ENCODE assay signal across 8 cellular contexts in the genomic region with DNA sequence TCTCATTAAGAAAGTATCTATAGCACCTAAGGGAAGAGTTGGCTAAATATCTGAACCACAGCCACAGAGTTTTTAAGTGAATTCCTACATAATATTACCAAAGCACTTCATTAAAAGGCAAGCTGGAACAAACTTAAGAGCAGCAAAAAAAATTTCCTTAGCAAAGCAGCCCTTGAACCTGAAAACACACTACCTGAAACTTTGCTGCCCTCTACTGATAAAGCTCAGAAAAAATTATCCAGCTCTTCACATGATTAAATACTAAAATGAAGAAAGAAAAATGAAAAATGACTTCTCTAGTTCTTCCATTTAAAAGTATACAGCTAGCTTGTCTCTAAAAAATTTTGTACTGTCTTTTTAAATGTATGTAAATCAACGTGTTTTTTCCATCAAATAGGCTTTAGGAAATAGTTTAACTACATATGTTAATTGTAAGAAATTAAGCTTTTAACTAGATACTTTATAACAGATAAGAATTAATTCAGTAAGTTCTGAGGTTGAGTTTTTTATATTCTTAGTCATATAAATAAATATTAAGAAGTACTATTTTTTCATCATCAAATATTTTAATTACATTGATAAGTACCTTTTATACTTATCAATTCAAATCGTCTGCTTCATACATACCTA.
DNase-seq lines count a peak whose midpoint lies in the region; ATAC-seq and TF ChIP-seq lines count a peak whose summit lies in the region.

No MANE protein-coding gene starts in this region.

- peaks cover 0 to 7% of the 10 kb centered on the region in 2 donors for H3K9me3 ChIP-seq in ascending aorta

- H3K36me3 ChIP-seq in ascending aorta = no peaks in the 10 kb centered on the region

- no peaks in the 10 kb centered on the region for H3K27me3 Mint-ChIP-seq in nephron progenitor cell (ENCODE audit: low read depth, poor library complexity)

- in situ Hi-C loops in T47D (cut with HindIII; ENCODE audit: low pct_unique_long_range_greater_than_20kb, low sequenced_read_pairs) = no loop called here

- no peaks in the 10 kb centered on the region for H3K27me3 ChIP-seq in ascending aorta

- no peak overlapping the region for H3K4me3 Mint-ChIP-seq in nephron progenitor cell

- ATAC-seq in activated CD4-positive, CD25-positive, alpha-beta regulatory T cell treated with anti-CD3 and anti-CD28 coated beads, Interleukin-2, amount 50 U/mL, for 24 hours = no peak

- no peaks in the 10 kb centered on the region for H3K4me1 Mint-ChIP-seq in nephron progenitor cell

- H3K27ac Mint-ChIP-seq in nephron progenitor cell = no peak overlapping the region

- no peak overlapping the region for H3K4me3 ChIP-seq in ascending aorta

- H3K4me1 ChIP-seq in ascending aorta = no peaks in the 10 kb centered on the region

- H3K9me3 Mint-ChIP-seq in nephron progenitor cell = peaks cover 6% of the 10 kb centered on the region

- peak; percentile 32 for DNase-seq in NCI-H2029 treated with DMSO at 0.1 percent for 48 hours (lab: John Stamatoyannopoulos, UW)
- DNase-seq in T47D (ENCODE audit: low read depth in 1 of 2, low spot score in 1 of 2) = peak; percentile 0 to 54
- DNase-seq in nephron progenitor cell = no peak
- DNase-seq in GM20000 (ENCODE audit: low spot score) = no peak
- DNase-seq in stimulated activated naive CD4-positive, alpha-beta T cell treated with Interleukin-2 at 50 U/mL for 16 hours (lab: John Stamatoyannopoulos, UW) = no peak
- DNase-seq in ascending aorta (ENCODE audit: low spot score in 2 of 2) = no peak

- TF ChIP-seq CTCF in GM12872 (IDR thresholded peaks at IDR 0.05; ENCODE audit: insufficient read depth, low read depth, low read length) (peak; percentile 28; the same call in 2 of the 3 replicates), nephron progenitor cell (IDR thresholded peaks at IDR 0.05) (peak; percentile 61), GM20000 (IDR thresholded peaks at IDR 0.05; ENCODE audit: extremely low read depth, missing control alignments) (no peak), ascending aorta (IDR thresholded peaks at IDR 0.05) (peak in 1 of 3 experiments; percentile 16)

- H3K36me3 Mint-ChIP-seq in nephron progenitor cell (ENCODE audit: low read depth) = no peaks in the 10 kb centered on the region

- intact Hi-C loops in ascending aorta (cut with DNase I) = no loop called here

- no peak overlapping the region for H3K27ac ChIP-seq in ascending aorta

Comparison
In these comparisons a context has a peak if more than half of its experiments do, and no peak if none do; other contexts are left out.
1. DNase-seq: peak in NCI-H2029 treated with DMSO at 0.1 percent for 48 hours (single experiment) and T47D (2 of 2); none in nephron progenitor cell (single experiment), GM20000 (single experiment), stimulated activated naive CD4-positive, alpha-beta T cell treated with Interleukin-2 at 50 U/mL for 16 hours (single experiment) and ascending aorta (0 of 2).